In the genomic region with DNA sequence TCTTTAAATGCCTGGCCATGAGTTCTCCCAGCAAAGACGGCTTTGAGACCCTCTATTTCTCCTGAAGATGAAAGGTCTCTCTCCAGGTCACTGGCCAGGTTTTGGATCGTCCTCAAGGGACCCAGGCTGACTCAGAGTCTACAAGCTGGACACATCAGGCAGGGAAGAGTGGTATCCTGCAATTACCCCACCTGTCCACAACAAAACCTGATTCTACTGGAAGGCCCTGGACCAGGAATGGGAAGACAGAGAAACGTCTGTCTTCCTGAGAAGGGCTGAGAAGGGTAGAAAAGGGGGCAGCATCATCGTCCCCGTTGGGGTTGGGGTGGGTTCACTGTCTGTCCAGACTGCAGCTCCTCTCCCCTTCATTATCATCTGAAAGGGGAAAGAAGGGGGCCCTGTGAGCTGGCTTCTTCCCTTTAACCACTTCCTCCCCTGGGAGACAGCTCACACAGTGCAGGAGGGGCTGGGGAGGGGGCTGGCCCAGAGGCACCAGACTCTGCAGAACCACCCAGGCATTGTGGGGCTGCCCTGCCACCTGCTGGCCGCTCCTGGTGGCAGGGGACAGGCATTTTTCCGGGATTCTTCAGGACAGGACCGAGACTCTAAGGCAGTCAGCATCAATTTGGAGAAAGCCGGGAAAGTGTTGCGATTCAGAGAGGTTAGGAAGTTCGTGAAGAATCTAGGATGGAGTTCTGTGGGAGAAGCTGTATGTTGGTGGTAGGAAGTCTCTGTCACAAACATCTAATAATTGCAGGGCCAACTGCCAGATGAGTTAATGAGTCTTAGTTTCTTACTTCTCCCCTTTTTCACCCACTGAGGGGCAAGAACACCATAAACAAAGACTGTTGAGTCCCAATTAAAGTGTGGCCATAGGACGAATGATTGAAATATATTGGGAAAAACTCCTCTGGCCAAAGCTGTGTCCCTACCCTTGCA, we compare ENCODE assay signal across 8 cellular contexts. TPM values are rescaled to one million over a fixed set of nuclear protein-coding genes. Genes with fewer than 3 reads are reported as not detected.
A peak's percentile ranks its signal among the peaks of the same experiment; 100 is the strongest.
DNase-seq lines count a peak whose midpoint lies in the region; ATAC-seq and TF ChIP-seq lines count a peak whose summit lies in the region.

No MANE protein-coding gene starts in this region.

- DNase-seq in Kasumi-1 (lab: John Stamatoyannopoulos, UW) = peak; percentile 13 to 42
- peak; percentile 63 for DNase-seq in WERI-Rb-1
- DNase-seq in epidermal melanocyte (ENCODE audit: insufficient read length, low spot score) = peak; percentile 37
- peak; percentile 24 to 35 for DNase-seq in memory B cell (ENCODE audit: low spot score in 2 of 2)
- peak in 1 of 2 donors; percentile 80 for DNase-seq in suprapubic skin (ENCODE audit: low spot score in 2 of 2)

- ATAC-seq in memory B cell (ENCODE audit: low read depth) = peak; percentile 41
- no peak for ATAC-seq in GM19455 (IDR thresholded peaks at IDR 0.05; ENCODE audit: unreplicated experiment)
- no peak for ATAC-seq in HG03571 (IDR thresholded peaks at IDR 0.05; ENCODE audit: unreplicated experiment)

- no peak for TF ChIP-seq EP300 in suprapubic skin (IDR thresholded peaks at IDR 0.05)

- H3K27ac Mint-ChIP-seq in memory B cell = no peak overlapping the region

- H3K9me3 Mint-ChIP-seq in memory B cell = peaks cover 8% of the 10 kb centered on the region

- H3K36me3 ChIP-seq in DOHH2 (ENCODE audit: control insufficient read depth, low read length) (no peaks in the 10 kb centered on the region), WERI-Rb-1 (no peaks in the 10 kb centered on the region), suprapubic skin (no peaks in the 10 kb centered on the region)

- no peaks in the 10 kb centered on the region for H3F3A ChIP-seq in DOHH2 (ENCODE audit: control insufficient read depth, insufficient read depth)

- WGBS in suprapubic skin = 36% methylated on average over 11 of the region's 12 CpGs

- H4K20me1 ChIP-seq in DOHH2 (ENCODE audit: control insufficient read depth, insufficient read depth, low read depth, low read length) = no peaks in the 10 kb centered on the region

- H3K27me3 Mint-ChIP-seq in memory B cell = peaks cover 5% of the 10 kb centered on the region

- no peaks in the 10 kb centered on the region for H3K9me2 ChIP-seq in DOHH2 (replicated peaks; ENCODE audit: control insufficient read depth, low read length)

- no peaks in the 10 kb centered on the region for H3K36me3 Mint-ChIP-seq in memory B cell

- peak overlapping the region; percentile 5; the same call in 1 of the 2 replicates for H3K4me2 ChIP-seq in DOHH2 (ENCODE audit: low read length)

- TF ChIP-seq POLR2A in suprapubic skin (IDR thresholded peaks at IDR 0.05) = no peak

- H3K4me1 ChIP-seq in DOHH2 (ENCODE audit: control insufficient read depth, low read length) = peaks cover 13% of the 10 kb centered on the region
- H3K4me1 ChIP-seq in suprapubic skin = peaks cover 44% of the 10 kb centered on the region

- H3K79me2 ChIP-seq in DOHH2 (ENCODE audit: control insufficient read depth, low read length) = no peaks in the 10 kb centered on the region

- H3K27me3 ChIP-seq in DOHH2 (ENCODE audit: control insufficient read depth, low read length) (no peaks in the 10 kb centered on the region; the same call in 1 of the 2 replicates), WERI-Rb-1 (ENCODE audit: insufficient read depth, low read depth, severe bottlenecking) (no peaks in the 10 kb centered on the region), suprapubic skin (no peaks in the 10 kb centered on the region)

- H3K4me3 ChIP-seq in DOHH2 (ENCODE audit: low read length) = no peak overlapping the region
- H3K4me3 ChIP-seq in WERI-Rb-1 (ENCODE audit: low read depth, low read length) = no peak overlapping the region
- no peak overlapping the region for H3K4me3 ChIP-seq in suprapubic skin

- peaks cover 12% of the 10 kb centered on the region for H3K9me3 ChIP-seq in DOHH2 (ENCODE audit: control insufficient read depth, insufficient read depth, low read length)
- peaks cover 12% of the 10 kb centered on the region for H3K9me3 ChIP-seq in WERI-Rb-1 (ENCODE audit: severe bottlenecking)
- no peaks in the 10 kb centered on the region for H3K9me3 ChIP-seq in suprapubic skin

- TF ChIP-seq CTCF in DOHH2 (IDR thresholded peaks at IDR 0.05; ENCODE audit: low read depth, low read length, poor library complexity, severe bottlenecking) = peak; percentile 96
- peak; percentile 86 for TF ChIP-seq CTCF in WERI-Rb-1 (IDR thresholded peaks at IDR 0.05; ENCODE audit: low read depth, low read length)
- peak; percentile 89 to 90 for TF ChIP-seq CTCF in suprapubic skin (IDR thresholded peaks at IDR 0.05)

- no peak overlapping the region for H3K4me3 Mint-ChIP-seq in memory B cell

- no peak overlapping the region for H3K27ac ChIP-seq in DOHH2 (ENCODE audit: low read depth, low read length)
- H3K27ac ChIP-seq in WERI-Rb-1 = no peak overlapping the region
- H3K27ac ChIP-seq in suprapubic skin = no peak overlapping the region

- peaks cover 5% of the 10 kb centered on the region for H3K4me1 Mint-ChIP-seq in memory B cell

RNA-seq across cellular contexts. Expression of gene SYN3, which starts 57.6 kb away (rescaled TPM):
- 1 to 10 TPM in 2 of 4 donors, under 1 TPM in 1, not detected in 1; 0.72 to 7.1 (median 4.4) TPM for total RNA-seq in suprapubic skin
